In the genomic region with DNA sequence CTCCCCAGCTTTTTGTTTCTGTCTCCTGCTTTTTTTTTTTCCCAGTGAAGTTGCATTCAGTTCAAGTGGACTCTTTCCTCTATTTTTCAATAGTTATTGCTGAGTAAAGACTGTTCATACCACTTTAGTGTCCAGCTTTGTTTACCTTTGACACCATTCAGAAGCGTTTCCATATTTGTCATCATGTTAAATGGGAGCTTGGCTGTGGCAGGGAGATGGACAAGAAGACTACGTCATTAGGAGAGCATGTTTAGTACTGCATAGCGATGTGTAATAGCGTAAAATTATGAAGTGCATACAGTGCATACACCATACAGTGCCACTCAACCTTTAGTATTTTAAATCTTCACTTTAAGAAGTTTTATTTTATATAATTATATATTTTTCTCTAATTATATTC, we compare ENCODE assay signal across 19 cellular contexts.
"Had no signal": no experiment of that assay in that cellular context is flagged by ENCODE, and none has a peak within 500 bp of the region (broad histone marks: within the 10 kb centered on the region; RNA-seq: fewer than 3 reads in every experiment).

No MANE protein-coding gene starts in this region.

- H3K4me1 ChIP-seq: heart left ventricle, pancreas, tibial artery had no signal

- H3K27me3 ChIP-seq: heart left ventricle, pancreas, tibial artery had no signal

- H3K27ac ChIP-seq: heart left ventricle, pancreas, skin epidermis, tibial artery had no signal

- ATAC-seq: activated CD8-positive, alpha-beta T cell treated with anti-CD3 and anti-CD28 coated beads, Interleukin-2, amount 10 ng/mL, durations not matched to agents 7 days and 5 days; heart left ventricle; left cardiac atrium; mucosa of descending colon; right cardiac atrium; stimulated activated effector memory CD8-positive, alpha-beta T cell treated with anti-CD3 and anti-CD28 coated beads, Interleukin-12 subunit alpha, Interleukin-12 subunit beta, amount 100 ng/mL, for 72 hours; stimulated activated naive CD8-positive, alpha-beta T cell treated with anti-CD3 and anti-CD28 coated beads, Interleukin-15, amount 100 ng/mL, for 72 hours had no signal

- H3K36me3 ChIP-seq: heart left ventricle, pancreas, tibial artery had no signal

- DNase-seq: activated CD4-positive, alpha-beta T cell treated with anti-CD3 and anti-CD28 coated beads for 1 hour; activated CD4-positive, alpha-beta T cell treated with anti-CD3 and anti-CD28 coated beads, Interleukin-2, amount 50 U/mL, for 1 hour; activated CD8-positive, alpha-beta T cell treated with anti-CD3 and anti-CD28 coated beads, Interleukin-2, amount 10 ng/mL, durations not matched to agents 7 days and 5 days; activated gamma-delta T cell treated with Interleukin-2 at 50 U/mL for 16 hours; aorta; effector CD4-positive, alpha-beta T cell; heart left ventricle; islet precursor cell; left cardiac atrium; mesenchymal stem cell; mucosa of descending colon; nephron progenitor cell; pancreas; right cardiac atrium; stimulated activated CD4-positive, alpha-beta T cell treated with anti-CD3 and anti-CD28 coated beads, Interleukin-2, amount 100 ng/mL, for 24 hours; stimulated activated naive CD8-positive, alpha-beta T cell treated with anti-CD3 and anti-CD28 coated beads, Interleukin-15, amount 100 ng/mL, for 72 hours; tibial artery had no signal

- H3K4me3 ChIP-seq: heart left ventricle, mucosa of descending colon, pancreas, skin epidermis, tibial artery had no signal
